Comparison of ENCODE assay signal across 24 cellular contexts in genomic region chr9:83043583-83043982, GRCh38. TPM values are rescaled to one million over a fixed set of nuclear protein-coding genes. Genes with fewer than 3 reads are reported as not detected.
DNase-seq lines count a peak whose midpoint lies in the region; ATAC-seq and TF ChIP-seq lines count a peak whose summit lies in the region.
"Had no signal": no experiment of that assay in that cellular context is flagged by ENCODE, and none has a peak within 500 bp of the region (broad histone marks: within the 10 kb centered on the region; RNA-seq: fewer than 3 reads in every experiment).

No MANE protein-coding gene starts in this region.

- intact Hi-C loops in A673 (cut with micrococcal nuclease; ENCODE audit: unreplicated experiment), result no loop called here

- H3K27ac ChIP-seq in C4-2B, result peak overlapping the region; percentile 48; the same call in 1 of the 2 replicates
- no peak overlapping the region for H3K27ac ChIP-seq in A673 (ENCODE audit: low read depth, low read length, poor library complexity, severe bottlenecking)
- H3K27ac ChIP-seq: ascending aorta had no signal

- H3K27me3 Mint-ChIP-seq in endothelial cell (ENCODE audit: unreplicated experiment), result peaks cover 1% of the 10 kb centered on the region
- H3K27me3 Mint-ChIP-seq: activated CD8-positive, alpha-beta memory T cell treated with anti-CD3 and anti-CD28 coated beads, Interleukin-2, amount 10 ng/mL, durations not matched to agents 7 days and 5 days; activated naive CD4-positive, alpha-beta T cell treated with anti-CD3 and anti-CD28 coated beads, Interleukin-2, amount 50 U/mL, for 24 hours; T-helper 17 cell had no signal

- POLR2A ChIA-PET in A673 (lab: Charles Lee; ENCODE audit: low non-redundant PET), result no interaction called here

- H3K4me1 Mint-ChIP-seq in endothelial cell (ENCODE audit: unreplicated experiment), result peaks cover 13% of the 10 kb centered on the region
- H3K4me1 Mint-ChIP-seq: activated CD4-positive, alpha-beta T cell treated with anti-CD3 and anti-CD28 coated beads, Interleukin-2, amount 10 ng/mL, durations not matched to agents 7 days and 5 days; activated CD8-positive, alpha-beta memory T cell treated with anti-CD3 and anti-CD28 coated beads, Interleukin-2, amount 10 ng/mL, durations not matched to agents 7 days and 5 days; activated naive CD4-positive, alpha-beta T cell treated with anti-CD3 and anti-CD28 coated beads, Interleukin-2, amount 50 U/mL, for 24 hours; T-helper 17 cell had no signal

- peaks cover 35% of the 10 kb centered on the region for H3K27me3 ChIP-seq in A673 (replicated peaks; ENCODE audit: insufficient read depth, low read depth, low read length, poor library complexity)
- H3K27me3 ChIP-seq: ascending aorta had no signal

- peak overlapping the region in 1 of 2 donors; percentile 5 for H3K4me3 ChIP-seq in foreskin fibroblast (ENCODE audit: low read depth in 1 of 2, low read length in 2 of 2)
- H3K4me3 ChIP-seq in A673 (ENCODE audit: low read depth, low read length, poor library complexity, severe bottlenecking), result no peak overlapping the region
- H3K4me3 ChIP-seq: ascending aorta had no signal

- no peak for TF ChIP-seq CTCF in C4-2B (conservative IDR thresholded peaks at IDR 0.05)
- no peak for TF ChIP-seq CTCF in foreskin fibroblast (IDR thresholded peaks at IDR 0.05; ENCODE audit: low read depth, low read length)
- no peak for TF ChIP-seq CTCF in endothelial cell (IDR thresholded peaks at IDR 0.05; ENCODE audit: unreplicated experiment)
- TF ChIP-seq CTCF in A673 (conservative IDR thresholded peaks at IDR 0.05; ENCODE audit: low read depth, low read length), result no peak

- no peak overlapping the region for H3K4me3 Mint-ChIP-seq in endothelial cell (ENCODE audit: unreplicated experiment)
- H3K4me3 Mint-ChIP-seq: activated CD4-positive, alpha-beta T cell treated with anti-CD3 and anti-CD28 coated beads, Interleukin-2, amount 10 ng/mL, durations not matched to agents 7 days and 5 days; activated CD8-positive, alpha-beta memory T cell treated with anti-CD3 and anti-CD28 coated beads, Interleukin-2, amount 10 ng/mL, durations not matched to agents 7 days and 5 days; activated naive CD4-positive, alpha-beta T cell treated with anti-CD3 and anti-CD28 coated beads, Interleukin-2, amount 50 U/mL, for 24 hours; T-helper 17 cell had no signal

- H3K9me3 ChIP-seq in A673 (ENCODE audit: low read depth, low read length, poor library complexity, severe bottlenecking), result no peaks in the 10 kb centered on the region
- H3K9me3 ChIP-seq: ascending aorta had no signal

- H3K36me3 Mint-ChIP-seq in endothelial cell (ENCODE audit: low read depth, unreplicated experiment), result no peaks in the 10 kb centered on the region
- H3K36me3 Mint-ChIP-seq: activated CD8-positive, alpha-beta memory T cell treated with anti-CD3 and anti-CD28 coated beads, Interleukin-2, amount 10 ng/mL, durations not matched to agents 7 days and 5 days; activated naive CD4-positive, alpha-beta T cell treated with anti-CD3 and anti-CD28 coated beads, Interleukin-2, amount 50 U/mL, for 24 hours had no signal

- no peaks in the 10 kb centered on the region for H3K36me3 ChIP-seq in A673 (ENCODE audit: insufficient read depth, low read length, poor library complexity, severe bottlenecking)
- H3K36me3 ChIP-seq: ascending aorta had no signal

- no TSS peak for BruUV-seq in A673 (replicated peaks; lab: Mats Ljungman, UMichigan)

- no peak overlapping the region for H3K27ac Mint-ChIP-seq in endothelial cell (ENCODE audit: unreplicated experiment)
- H3K27ac Mint-ChIP-seq: activated CD4-positive, alpha-beta T cell treated with anti-CD3 and anti-CD28 coated beads, Interleukin-2, amount 10 ng/mL, durations not matched to agents 7 days and 5 days; activated CD8-positive, alpha-beta memory T cell treated with anti-CD3 and anti-CD28 coated beads, Interleukin-2, amount 10 ng/mL, durations not matched to agents 7 days and 5 days; activated naive CD4-positive, alpha-beta T cell treated with anti-CD3 and anti-CD28 coated beads, Interleukin-2, amount 50 U/mL, for 24 hours; T-helper 17 cell had no signal

- peak; percentile 30 to 81 for DNase-seq in foreskin fibroblast
- no peak for DNase-seq in endothelial cell (ENCODE audit: low spot score)
- DNase-seq in A673 (ENCODE audit: low spot score), result no peak
- no peak for DNase-seq in effector CD8-positive, alpha-beta T cell (lab: John Stamatoyannopoulos, UW)
- DNase-seq: activated CD4-positive, alpha-beta T cell treated with anti-CD3 and anti-CD28 coated beads, Interleukin-2, amount 10 ng/mL, durations not matched to agents 7 days and 5 days; activated CD8-positive, alpha-beta memory T cell treated with anti-CD3 and anti-CD28 coated beads, Interleukin-2, amount 10 ng/mL, durations not matched to agents 7 days and 5 days; DND-41; glutamatergic neuron; NCI-H774; occipital lobe; OCI-M1; retina; SIG-M5; stimulated activated CD4-positive, alpha-beta T cell treated with anti-CD3 and anti-CD28 coated beads, Interleukin-2, amount 100 ng/mL, for 48 hours; stimulated activated naive CD4-positive, alpha-beta T cell; T-helper 17 cell had no signal

- H3K9me3 Mint-ChIP-seq in endothelial cell (ENCODE audit: unreplicated experiment), result no peaks in the 10 kb centered on the region
- H3K9me3 Mint-ChIP-seq: activated CD4-positive, alpha-beta T cell treated with anti-CD3 and anti-CD28 coated beads, Interleukin-2, amount 10 ng/mL, durations not matched to agents 7 days and 5 days; activated naive CD4-positive, alpha-beta T cell treated with anti-CD3 and anti-CD28 coated beads, Interleukin-2, amount 50 U/mL, for 24 hours had no signal

- H3K4me1 ChIP-seq in A673 (ENCODE audit: insufficient read depth, low read length, poor library complexity, severe bottlenecking), result no peaks in the 10 kb centered on the region
- H3K4me1 ChIP-seq: ascending aorta had no signal

- CTCF ChIA-PET in A673 (lab: Charles Lee), result no interaction called here

- ATAC-seq in HG02870 (IDR thresholded peaks at IDR 0.05; ENCODE audit: unreplicated experiment) (peak; percentile 88), SK-N-SH treated with all-trans-retinoic acid at 6 μM for 48 hours (no peak), HG02938 (IDR thresholded peaks at IDR 0.05; ENCODE audit: unreplicated experiment) (no peak)
- ATAC-seq: activated CD8-positive, alpha-beta memory T cell treated with anti-CD3 and anti-CD28 coated beads, Interleukin-2, amount 10 ng/mL, durations not matched to agents 7 days and 5 days; esophagus mucosa; T-helper 17 cell had no signal

TF ChIP-seq in SK-N-SH treated with all-trans-retinoic acid at 6 μM for 48 hours, 23 proteins besides CTCF, POLR2A, EP300 and RAD21:
- TF ChIP-seq OSR1 (CRISPR knock-in tag; IDR thresholded peaks at IDR 0.05) (no peak), TCF4 (CRISPR knock-in tag; IDR thresholded peaks at IDR 0.05; ENCODE audit: borderline replicate concordance) (peak; percentile 68; the same call in 1 of the 2 replicates)

RNA-seq across cellular contexts. Expression of gene RASEF, which starts 19.4 kb away (rescaled TPM):
- 0.28 TPM for total RNA-seq in endothelial cell (ENCODE audit: unreplicated experiment)
- total RNA-seq in A673 (2021), result 0.09 TPM in 1 of 2 replicates, not detected in the other
- total RNA-seq: activated CD4-positive, alpha-beta T cell treated with anti-CD3 and anti-CD28 coated beads, Interleukin-2, amount 10 ng/mL, durations not matched to agents 7 days and 5 days; activated CD8-positive, alpha-beta memory T cell treated with anti-CD3 and anti-CD28 coated beads, Interleukin-2, amount 10 ng/mL, durations not matched to agents 7 days and 5 days; ascending aorta; myocyte; T-helper 17 cell had no signal

Comparison
In these comparisons a context has a peak if more than half of its experiments do, and no peak if none do; other contexts are left out.
1. DNase-seq: peak in foreskin fibroblast (2 of 2); none in endothelial cell (single experiment), A673 (single experiment) and effector CD8-positive, alpha-beta T cell (single experiment).